25 cellular contexts compared by ENCODE assay signal in genomic region chr2:178824181-178824580, GRCh38.
"Had no signal": no experiment of that assay in that cellular context is flagged by ENCODE, and none has a peak within 500 bp of the region (broad histone marks: within the 10 kb centered on the region; RNA-seq: fewer than 3 reads in every experiment).

No MANE protein-coding gene starts in this region.

- H3K27ac ChIP-seq: dorsolateral prefrontal cortex, epithelial cell of prostate, gastroesophageal sphincter, heart right ventricle, ovary, spleen, testis, tibial nerve, upper lobe of left lung had no signal

- H3K27me3 ChIP-seq: dorsolateral prefrontal cortex, gastroesophageal sphincter, heart right ventricle, ovary, spleen, testis, tibial nerve, upper lobe of left lung had no signal

- H3K36me3 ChIP-seq: gastroesophageal sphincter, heart right ventricle, ovary, spleen, tibial nerve, upper lobe of left lung had no signal

- ATAC-seq: esophagus mucosa; gastroesophageal sphincter; left colon; natural killer cell; sciatic nerve; stimulated activated memory B cell treated with anti-CD40 and anti-IgM and Interleukin-4, amounts not matched to agents 10 μg/mL and 1 μg/mL and 100 μg/mL, for 72 hours; stimulated activated naive CD8-positive, alpha-beta T cell treated with anti-CD3 and anti-CD28 coated beads, Interleukin-15, Interleukin-2, amounts not matched to agents 100 U/mL and 50 U/mL, for 24 hours had no signal

- H3K4me3 ChIP-seq: dorsolateral prefrontal cortex, gastroesophageal sphincter, heart right ventricle, lung, ovary, spleen, testis, tibial nerve, upper lobe of left lung had no signal

- DNase-seq: dorsolateral prefrontal cortex; effector CD8-positive, alpha-beta T cell; endodermal cell; foreskin fibroblast; hippocampal formation; left colon; natural killer cell; occipital lobe; ovary; posterior cingulate gyrus; retina; spleen; stimulated activated CD4-positive, alpha-beta T cell treated with anti-CD3 and anti-CD28 coated beads, Interleukin-4, amount 100 ng/mL, for 4 hours; stimulated activated naive CD8-positive, alpha-beta T cell treated with anti-CD3 and anti-CD28 coated beads, Interleukin-15, Interleukin-2, amounts not matched to agents 100 U/mL and 50 U/mL, for 24 hours; substantia nigra; testis; upper lobe of left lung had no signal

- H3K4me1 ChIP-seq: testis had no signal

- H3K9me3 ChIP-seq: gastroesophageal sphincter, ovary, testis, upper lobe of left lung had no signal
